Comparison of ENCODE assay signal across 3 cellular contexts in the genomic region with DNA sequence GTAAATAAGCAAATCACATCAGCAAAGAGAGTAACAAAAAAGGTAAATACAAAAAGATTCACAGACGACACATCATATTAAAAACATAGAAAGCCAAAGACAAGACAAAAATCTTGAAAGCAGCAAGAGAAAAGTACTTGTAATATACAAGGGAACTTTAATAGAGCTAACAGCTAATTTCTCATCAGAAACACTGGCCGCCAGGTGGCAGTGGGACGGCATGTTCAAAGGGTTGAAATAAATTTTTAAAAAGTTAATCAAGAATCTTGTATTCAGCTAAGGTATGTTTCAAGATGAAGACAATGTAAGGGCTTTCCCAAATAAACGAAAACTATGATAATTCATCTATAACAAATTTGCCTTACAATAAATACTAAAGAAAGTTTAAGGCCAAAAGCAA.
TF ChIP-seq lines count a peak whose summit lies in the region.

No MANE protein-coding gene starts in this region.

TF ChIP-seq in SK-N-SH treated with all-trans-retinoic acid at 6 μM for 48 hours, 23 proteins besides CTCF, POLR2A, EP300 and RAD21:
- TF ChIP-seq, protein P1, sequence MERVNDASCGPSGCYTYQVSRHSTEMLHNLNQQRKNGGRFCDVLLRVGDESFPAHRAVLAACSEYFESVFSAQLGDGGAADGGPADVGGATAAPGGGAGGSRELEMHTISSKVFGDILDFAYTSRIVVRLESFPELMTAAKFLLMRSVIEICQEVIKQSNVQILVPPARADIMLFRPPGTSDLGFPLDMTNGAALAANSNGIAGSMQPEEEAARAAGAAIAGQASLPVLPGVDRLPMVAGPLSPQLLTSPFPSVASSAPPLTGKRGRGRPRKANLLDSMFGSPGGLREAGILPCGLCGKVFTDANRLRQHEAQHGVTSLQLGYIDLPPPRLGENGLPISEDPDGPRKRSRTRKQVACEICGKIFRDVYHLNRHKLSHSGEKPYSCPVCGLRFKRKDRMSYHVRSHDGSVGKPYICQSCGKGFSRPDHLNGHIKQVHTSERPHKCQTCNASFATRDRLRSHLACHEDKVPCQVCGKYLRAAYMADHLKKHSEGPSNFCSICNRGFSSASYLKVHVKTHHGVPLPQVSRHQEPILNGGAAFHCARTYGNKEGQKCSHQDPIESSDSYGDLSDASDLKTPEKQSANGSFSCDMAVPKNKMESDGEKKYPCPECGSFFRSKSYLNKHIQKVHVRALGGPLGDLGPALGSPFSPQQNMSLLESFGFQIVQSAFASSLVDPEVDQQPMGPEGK (CRISPR knock-in tag; IDR thresholded peaks at IDR 0.05; ENCODE audit: borderline replicate concordance) = no peak
- TF ChIP-seq, protein P2, sequence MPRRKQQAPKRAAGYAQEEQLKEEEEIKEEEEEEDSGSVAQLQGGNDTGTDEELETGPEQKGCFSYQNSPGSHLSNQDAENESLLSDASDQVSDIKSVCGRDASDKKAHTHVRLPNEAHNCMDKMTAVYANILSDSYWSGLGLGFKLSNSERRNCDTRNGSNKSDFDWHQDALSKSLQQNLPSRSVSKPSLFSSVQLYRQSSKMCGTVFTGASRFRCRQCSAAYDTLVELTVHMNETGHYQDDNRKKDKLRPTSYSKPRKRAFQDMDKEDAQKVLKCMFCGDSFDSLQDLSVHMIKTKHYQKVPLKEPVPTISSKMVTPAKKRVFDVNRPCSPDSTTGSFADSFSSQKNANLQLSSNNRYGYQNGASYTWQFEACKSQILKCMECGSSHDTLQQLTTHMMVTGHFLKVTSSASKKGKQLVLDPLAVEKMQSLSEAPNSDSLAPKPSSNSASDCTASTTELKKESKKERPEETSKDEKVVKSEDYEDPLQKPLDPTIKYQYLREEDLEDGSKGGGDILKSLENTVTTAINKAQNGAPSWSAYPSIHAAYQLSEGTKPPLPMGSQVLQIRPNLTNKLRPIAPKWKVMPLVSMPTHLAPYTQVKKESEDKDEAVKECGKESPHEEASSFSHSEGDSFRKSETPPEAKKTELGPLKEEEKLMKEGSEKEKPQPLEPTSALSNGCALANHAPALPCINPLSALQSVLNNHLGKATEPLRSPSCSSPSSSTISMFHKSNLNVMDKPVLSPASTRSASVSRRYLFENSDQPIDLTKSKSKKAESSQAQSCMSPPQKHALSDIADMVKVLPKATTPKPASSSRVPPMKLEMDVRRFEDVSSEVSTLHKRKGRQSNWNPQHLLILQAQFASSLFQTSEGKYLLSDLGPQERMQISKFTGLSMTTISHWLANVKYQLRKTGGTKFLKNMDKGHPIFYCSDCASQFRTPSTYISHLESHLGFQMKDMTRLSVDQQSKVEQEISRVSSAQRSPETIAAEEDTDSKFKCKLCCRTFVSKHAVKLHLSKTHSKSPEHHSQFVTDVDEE (CRISPR knock-in tag; IDR thresholded peaks at IDR 0.05) = no peak
- TF ChIP-seq ZFP3 (CRISPR knock-in tag; IDR thresholded peaks at IDR 0.05) (no peak), ZNF70 (CRISPR knock-in tag; IDR thresholded peaks at IDR 0.05) (no peak), BACH2 (CRISPR knock-in tag; IDR thresholded peaks at IDR 0.05; ENCODE audit: borderline replicate concordance) (no peak), GLIS3 (CRISPR knock-in tag; IDR thresholded peaks at IDR 0.05) (no peak), ISL1 (CRISPR knock-in tag; IDR thresholded peaks at IDR 0.05) (no peak), TCF4 (CRISPR knock-in tag; IDR thresholded peaks at IDR 0.05; ENCODE audit: borderline replicate concordance) (no peak), SNAI2 (CRISPR knock-in tag; IDR thresholded peaks at IDR 0.05) (no peak), OSR1 (CRISPR knock-in tag; IDR thresholded peaks at IDR 0.05) (no peak), ESRRG (CRISPR knock-in tag; IDR thresholded peaks at IDR 0.05) (no peak)
- TF ChIP-seq, protein P3, sequence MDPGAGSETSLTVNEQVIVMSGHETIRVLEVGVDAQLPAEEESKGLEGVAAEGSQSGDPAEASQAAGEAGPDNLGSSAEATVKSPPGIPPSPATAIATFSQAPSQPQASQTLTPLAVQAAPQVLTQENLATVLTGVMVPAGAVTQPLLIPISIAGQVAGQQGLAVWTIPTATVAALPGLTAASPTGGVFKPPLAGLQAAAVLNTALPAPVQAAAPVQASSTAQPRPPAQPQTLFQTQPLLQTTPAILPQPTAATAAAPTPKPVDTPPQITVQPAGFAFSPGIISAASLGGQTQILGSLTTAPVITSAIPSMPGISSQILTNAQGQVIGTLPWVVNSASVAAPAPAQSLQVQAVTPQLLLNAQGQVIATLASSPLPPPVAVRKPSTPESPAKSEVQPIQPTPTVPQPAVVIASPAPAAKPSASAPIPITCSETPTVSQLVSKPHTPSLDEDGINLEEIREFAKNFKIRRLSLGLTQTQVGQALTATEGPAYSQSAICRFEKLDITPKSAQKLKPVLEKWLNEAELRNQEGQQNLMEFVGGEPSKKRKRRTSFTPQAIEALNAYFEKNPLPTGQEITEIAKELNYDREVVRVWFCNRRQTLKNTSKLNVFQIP (CRISPR knock-in tag; IDR thresholded peaks at IDR 0.05; ENCODE audit: borderline replicate concordance, low read depth) = no peak

TF ChIP-seq in Ishikawa, 13 proteins besides CTCF, POLR2A, EP300 and RAD21 (continued from another document):
- TF ChIP-seq, protein P4, sequence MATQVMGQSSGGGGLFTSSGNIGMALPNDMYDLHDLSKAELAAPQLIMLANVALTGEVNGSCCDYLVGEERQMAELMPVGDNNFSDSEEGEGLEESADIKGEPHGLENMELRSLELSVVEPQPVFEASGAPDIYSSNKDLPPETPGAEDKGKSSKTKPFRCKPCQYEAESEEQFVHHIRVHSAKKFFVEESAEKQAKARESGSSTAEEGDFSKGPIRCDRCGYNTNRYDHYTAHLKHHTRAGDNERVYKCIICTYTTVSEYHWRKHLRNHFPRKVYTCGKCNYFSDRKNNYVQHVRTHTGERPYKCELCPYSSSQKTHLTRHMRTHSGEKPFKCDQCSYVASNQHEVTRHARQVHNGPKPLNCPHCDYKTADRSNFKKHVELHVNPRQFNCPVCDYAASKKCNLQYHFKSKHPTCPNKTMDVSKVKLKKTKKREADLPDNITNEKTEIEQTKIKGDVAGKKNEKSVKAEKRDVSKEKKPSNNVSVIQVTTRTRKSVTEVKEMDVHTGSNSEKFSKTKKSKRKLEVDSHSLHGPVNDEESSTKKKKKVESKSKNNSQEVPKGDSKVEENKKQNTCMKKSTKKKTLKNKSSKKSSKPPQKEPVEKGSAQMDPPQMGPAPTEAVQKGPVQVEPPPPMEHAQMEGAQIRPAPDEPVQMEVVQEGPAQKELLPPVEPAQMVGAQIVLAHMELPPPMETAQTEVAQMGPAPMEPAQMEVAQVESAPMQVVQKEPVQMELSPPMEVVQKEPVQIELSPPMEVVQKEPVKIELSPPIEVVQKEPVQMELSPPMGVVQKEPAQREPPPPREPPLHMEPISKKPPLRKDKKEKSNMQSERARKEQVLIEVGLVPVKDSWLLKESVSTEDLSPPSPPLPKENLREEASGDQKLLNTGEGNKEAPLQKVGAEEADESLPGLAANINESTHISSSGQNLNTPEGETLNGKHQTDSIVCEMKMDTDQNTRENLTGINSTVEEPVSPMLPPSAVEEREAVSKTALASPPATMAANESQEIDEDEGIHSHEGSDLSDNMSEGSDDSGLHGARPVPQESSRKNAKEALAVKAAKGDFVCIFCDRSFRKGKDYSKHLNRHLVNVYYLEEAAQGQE (IDR thresholded peaks at IDR 0.05; ENCODE audit: low read depth) = no peak
- TF ChIP-seq TEAD4 (IDR thresholded peaks at IDR 0.05) (no peak), TAF1 (IDR thresholded peaks at IDR 0.05; ENCODE audit: low read depth) (no peak)
- TF ChIP-seq, protein P5, sequence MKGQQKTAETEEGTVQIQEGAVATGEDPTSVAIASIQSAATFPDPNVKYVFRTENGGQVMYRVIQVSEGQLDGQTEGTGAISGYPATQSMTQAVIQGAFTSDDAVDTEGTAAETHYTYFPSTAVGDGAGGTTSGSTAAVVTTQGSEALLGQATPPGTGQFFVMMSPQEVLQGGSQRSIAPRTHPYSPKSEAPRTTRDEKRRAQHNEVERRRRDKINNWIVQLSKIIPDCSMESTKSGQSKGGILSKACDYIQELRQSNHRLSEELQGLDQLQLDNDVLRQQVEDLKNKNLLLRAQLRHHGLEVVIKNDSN (IDR thresholded peaks at IDR 0.05) = no peak
TF ChIP-seq in Ishikawa: peak in this region for 0.

TF ChIP-seq in neural cell, 6 proteins besides CTCF, POLR2A, EP300 and RAD21 (continued from another document):
- TF ChIP-seq, protein P4 (IDR thresholded peaks at IDR 0.05; ENCODE audit: borderline replicate concordance) = no peak
